In the genomic region with DNA sequence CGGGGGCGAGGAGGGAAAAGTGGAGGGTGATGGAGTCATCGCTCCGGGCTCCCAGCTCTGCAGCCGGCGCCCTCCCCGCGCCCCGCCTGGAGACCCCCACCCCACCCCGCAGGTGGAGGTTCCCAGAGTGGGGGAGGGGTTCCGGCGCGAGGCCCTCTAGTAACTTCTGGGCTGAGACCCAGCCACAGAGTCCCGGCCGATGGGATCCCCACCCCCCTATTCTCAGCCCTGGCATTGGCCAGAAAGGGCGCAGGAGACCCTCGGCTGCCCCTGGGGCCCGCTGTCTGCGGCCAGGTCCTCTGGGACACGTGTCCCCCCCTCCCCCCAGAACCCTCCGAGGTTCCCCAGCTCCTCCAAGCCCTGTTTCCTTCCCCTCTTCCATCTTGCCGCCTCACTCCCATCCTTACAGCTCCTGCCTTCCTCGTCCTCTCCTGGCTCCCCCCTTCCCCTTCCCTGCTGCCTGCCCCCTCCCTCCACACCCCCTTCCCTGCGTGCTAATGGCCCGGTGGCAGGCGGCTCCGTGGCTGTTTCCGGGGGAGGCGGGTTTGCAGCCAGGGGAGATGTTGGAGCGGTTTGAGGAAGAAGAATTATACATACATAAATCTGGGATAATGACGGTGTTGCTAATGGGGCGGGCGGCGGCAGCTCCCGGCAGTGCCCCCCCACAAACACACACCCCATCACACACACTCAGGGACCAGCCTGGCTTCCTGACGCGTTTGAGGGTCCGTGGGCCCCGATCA, we compare ENCODE assay signal across 8 cellular contexts. TPM values are rescaled to one million over a fixed set of nuclear protein-coding genes. Genes with fewer than 3 reads are reported as not detected.
DNase-seq lines count a peak whose midpoint lies in the region; ATAC-seq and TF ChIP-seq lines count a peak whose summit lies in the region.
"Not testable (repeated sequence)": the region's sequence is repeated elsewhere in the genome, so short reads cannot be mapped to it uniquely, and the experiment has no call there.

No MANE protein-coding gene starts in this region.

- H3K36me3 Mint-ChIP-seq in T-cell = not testable (repeated sequence)

- H3K4me1 ChIP-seq in left lung (peaks cover 0 to 18% of the 10 kb centered on the region in 2 donors), upper lobe of left lung (peaks cover 14 to 22% (median 16%) of the 10 kb centered on the region in 4 donors)
- H3K4me1 ChIP-seq in rectal smooth muscle tissue (ENCODE audit: control insufficient read depth, insufficient read depth, low read length) = not testable (repeated sequence)

- H3K27me3 ChIP-seq in left lung (peaks cover 0 to 52% of the 10 kb centered on the region in 2 donors), upper lobe of left lung (peaks cover 0 to 16% (median 6%) of the 10 kb centered on the region in 4 donors)
- not testable (repeated sequence) for H3K27me3 ChIP-seq in rectal smooth muscle tissue (ENCODE audit: control insufficient read depth, insufficient read depth, low read length)

- WGBS in upper lobe of left lung, 2 donors = 2 to 4% methylated on average over 20 to 24 of the region's 39 CpGs

- H3K9ac ChIP-seq in rectal smooth muscle tissue (ENCODE audit: low read length) = peak overlapping the region; percentile 21

- H3K4me3 Mint-ChIP-seq in T-cell = peak overlapping the region; percentile 60 to 73 (median 70)

- POLR2A ChIA-PET in T-cell (lab: Charles Lee) = interaction anchor here in 1 of 2 donors (0.6 kb wide), 1 partner anchor 9 kb away, joined by 4 read pairs; no protein-coding TSS in a partner anchor

- not testable (repeated sequence) for H3K36me3 ChIP-seq in left lung; rectal smooth muscle tissue (ENCODE audit: control insufficient read depth, insufficient read depth, low read length); upper lobe of left lung

- DNase-seq in EL (peak; percentile 7), NCI-H146 (lab: John Stamatoyannopoulos, UW) (peak; percentile 65), T-cell (peak in 10 of 34 experiments; percentile 2 to 37 (median 16)), upper lobe of left lung (peak in 1 of 2 donors; percentile 79)
- DNase-seq in activated naive CD4-positive, alpha-beta T cell treated with anti-CD3 and anti-CD28 coated beads, Interleukin-2, amount 50 U/mL, for 16 hours = peak; percentile 33
- DNase-seq in epithelial cell of proximal tubule (ENCODE audit: low read depth); left lung: not testable (repeated sequence)

- ATAC-seq in T-cell (replicated peaks in 1 of 4) (peak in 2 of 4 experiments; percentile 46), left lung (peak; percentile 40), upper lobe of left lung (ENCODE audit: low FRiP score in 2 of 2) (peak; percentile 30 to 35)

- H3K9me3 Mint-ChIP-seq in T-cell = not testable (repeated sequence)

- TF ChIP-seq CTCF in epithelial cell of proximal tubule (conservative IDR thresholded peaks at IDR 0.05; ENCODE audit: low read depth, low read length); left lung (IDR thresholded peaks at IDR 0.05); upper lobe of left lung (IDR thresholded peaks at IDR 0.05): not testable (repeated sequence)

- not testable (repeated sequence) for H3K27ac ChIP-seq in left lung; rectal smooth muscle tissue (ENCODE audit: low read depth, low read length)
- peak overlapping the region in 1 of 4 donors; percentile 56 for H3K27ac ChIP-seq in upper lobe of left lung

- intact Hi-C loops in left lung (cut with DNase I) = not testable (repeated sequence)

- H3K4me3 ChIP-seq in epithelial cell of proximal tubule (ENCODE audit: low read depth, low read length) = peak overlapping the region; percentile 48
- H3K4me3 ChIP-seq in left lung = peak overlapping the region; percentile 35 to 42
- peak overlapping the region; percentile 63 for H3K4me3 ChIP-seq in rectal smooth muscle tissue (ENCODE audit: low read length)
- H3K4me3 ChIP-seq in upper lobe of left lung = peak overlapping the region; percentile 29 to 55 (median 49)

- TF ChIP-seq EP300 in upper lobe of left lung (IDR thresholded peaks at IDR 0.05) = not testable (repeated sequence)

- not testable (repeated sequence) for H3K9me3 ChIP-seq in left lung, upper lobe of left lung

- CTCF ChIA-PET in T-cell (lab: Charles Lee) = not testable (repeated sequence)

- peak overlapping the region in 1 of 2 donors; percentile 61 for H3K27ac Mint-ChIP-seq in T-cell

- TF ChIP-seq POLR2A in upper lobe of left lung (IDR thresholded peaks at IDR 0.05) = not testable (repeated sequence)

- peaks cover 4 to 21% (median 6%) of the 10 kb centered on the region in 3 donors for H3K4me1 Mint-ChIP-seq in T-cell

- H3K27me3 Mint-ChIP-seq in T-cell = not testable (repeated sequence)

RNA-seq across cellular contexts. Expression of gene ADGRL1, which starts 43.2 kb away (rescaled TPM):
- total RNA-seq in T-cell = 10 to 100 TPM; 19.9 to 31.2 (median 28.0) TPM
- total RNA-seq in epithelial cell of proximal tubule = 1.4 and 3.3 TPM in 2 replicates
- total RNA-seq in left lung = 10 to 100 TPM; 26.4 to 26.7 TPM
- 10 to 100 TPM; 23.5 to 33.2 (median 27.4) TPM for total RNA-seq in upper lobe of left lung
